23 cellular contexts compared by ENCODE assay signal in the genomic region with DNA sequence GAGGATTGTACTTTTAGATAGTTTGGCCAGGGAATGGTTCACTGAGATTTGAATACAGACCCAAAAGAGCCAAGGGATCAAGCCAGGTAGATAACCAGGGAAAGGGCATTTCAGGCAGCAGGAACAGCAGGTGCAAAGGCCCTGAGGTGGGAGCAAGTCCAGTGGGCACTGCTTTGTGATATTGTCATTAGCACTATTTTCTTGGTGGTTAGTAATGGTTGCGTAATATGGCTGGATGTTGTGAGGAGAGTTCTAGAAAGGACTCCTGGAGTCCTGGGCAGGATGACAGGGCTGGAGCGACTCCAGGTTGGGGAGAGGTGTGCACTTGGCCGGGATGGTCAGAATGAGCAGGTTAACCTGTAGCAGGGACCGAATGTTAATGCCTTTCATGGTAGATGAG.
"Had no signal": no experiment of that assay in that cellular context is flagged by ENCODE, and none has a peak within 500 bp of the region (broad histone marks: within the 10 kb centered on the region; RNA-seq: fewer than 3 reads in every experiment).

No MANE protein-coding gene starts in this region.

- H3K9ac ChIP-seq: neural progenitor cell, parathyroid adenoma had no signal

- H3K4me1 ChIP-seq: parathyroid adenoma had no signal

- H3K36me3 Mint-ChIP-seq: memory B cell; mesothelial cell of epicardium; natural killer cell treated with Interleukin-12 subunit alpha and Interleukin-12 subunit beta and Interleukin-15 and Interleukin-18, amount 100 ng/mL, for 72 hours; neural progenitor cell; type B pancreatic cell had no signal

- H3K4me2 ChIP-seq: neural progenitor cell had no signal

- H3K79me2 ChIP-seq: parathyroid adenoma had no signal

- ATAC-seq: esophagus mucosa; gastrocnemius medialis; heart right ventricle; left lung; lower lobe of right lung; natural killer cell treated with Interleukin-12 subunit alpha and Interleukin-12 subunit beta and Interleukin-15 and Interleukin-18, amount 100 ng/mL, for 72 hours; psoas muscle; sciatic nerve had no signal

- H3K9me3 Mint-ChIP-seq: memory B cell; mesothelial cell of epicardium; natural killer cell treated with Interleukin-12 subunit alpha and Interleukin-12 subunit beta and Interleukin-15 and Interleukin-18, amount 100 ng/mL, for 72 hours; neural progenitor cell; type B pancreatic cell had no signal

- H3K27me3 Mint-ChIP-seq: memory B cell had no signal

- H2AFZ ChIP-seq: neural progenitor cell, parathyroid adenoma had no signal

- H3K27ac ChIP-seq: coronary artery, gastrocnemius medialis, heart right ventricle, left lung, lower lobe of right lung, neural progenitor cell, parathyroid adenoma, psoas muscle, skin epidermis, stomach, thyroid gland had no signal

- DNase-seq: effector CD8-positive, alpha-beta T cell; gastrocnemius medialis; heart right ventricle; hypothalamus; islet precursor cell; left lung; lower lobe of right lung; occipital lobe; psoas muscle; stimulated activated CD4-positive, alpha-beta T cell treated with anti-CD3 and anti-CD28 coated beads, Interleukin-2, amount 100 ng/mL, for 24 hours; stimulated activated CD4-positive, alpha-beta T cell treated with anti-CD3 and anti-CD28 coated beads, Interleukin-4, amount 100 ng/mL, for 4 hours; stomach; thyroid gland had no signal

- H3K4me3 ChIP-seq: coronary artery, gastrocnemius medialis, heart right ventricle, left lung, lower lobe of right lung, neural progenitor cell, psoas muscle, skin epidermis, stomach, thyroid gland had no signal

- H3K27me3 ChIP-seq: gastrocnemius medialis, thyroid gland had no signal

- H3K27ac Mint-ChIP-seq: memory B cell; mesothelial cell of epicardium; natural killer cell treated with Interleukin-12 subunit alpha and Interleukin-12 subunit beta and Interleukin-15 and Interleukin-18, amount 100 ng/mL, for 72 hours; neural progenitor cell; type B pancreatic cell had no signal

- H3K4me3 Mint-ChIP-seq: memory B cell; mesothelial cell of epicardium; natural killer cell treated with Interleukin-12 subunit alpha and Interleukin-12 subunit beta and Interleukin-15 and Interleukin-18, amount 100 ng/mL, for 72 hours; neural progenitor cell; type B pancreatic cell had no signal

- H3K9me3 ChIP-seq: gastrocnemius medialis, heart right ventricle, left lung, lower lobe of right lung, psoas muscle, stomach, thyroid gland had no signal

- H3K36me3 ChIP-seq: gastrocnemius medialis, left lung, lower lobe of right lung, neural progenitor cell, thyroid gland had no signal
